In the genomic region with DNA sequence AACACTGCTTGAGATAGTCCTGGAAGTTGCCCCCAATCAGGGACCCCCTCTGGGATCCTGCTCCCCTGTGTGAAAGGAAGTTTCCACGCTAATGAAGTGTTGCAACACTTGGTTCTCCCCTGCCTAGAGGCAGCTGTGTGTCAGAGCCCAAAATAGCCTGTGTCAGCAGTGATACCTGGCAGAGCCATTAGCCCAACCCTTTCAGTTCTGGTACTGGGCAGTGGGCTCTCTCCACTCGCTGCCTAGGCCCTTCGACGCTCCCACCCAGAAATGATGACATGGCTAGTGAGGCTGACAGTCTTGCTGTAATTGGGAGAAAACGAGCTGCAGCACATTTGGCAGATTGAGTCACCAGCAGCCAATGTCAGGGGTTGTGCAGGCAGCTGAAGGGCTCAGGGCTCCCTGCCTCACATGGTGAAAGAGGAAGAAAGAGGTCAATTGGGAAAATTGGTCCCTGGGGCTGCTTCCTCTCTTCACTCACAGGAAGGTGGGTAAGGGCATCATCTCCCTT, we compare ENCODE assay signal across 9 cellular contexts. TPM values are rescaled to one million over a fixed set of nuclear protein-coding genes. Genes with fewer than 3 reads are reported as not detected.
DNase-seq lines count a peak whose midpoint lies in the region; ATAC-seq and TF ChIP-seq lines count a peak whose summit lies in the region.
"Had no signal": no experiment of that assay in that cellular context is flagged by ENCODE, and none has a peak within 500 bp of the region (broad histone marks: within the 10 kb centered on the region; RNA-seq: fewer than 3 reads in every experiment).

No MANE protein-coding gene starts in this region.

- DNase-seq in T-cell (peak in 1 of 34 experiments; percentile 20), foreskin fibroblast (peak; percentile 61 to 78), omental fat pad (ENCODE audit: low spot score) (no peak)
- DNase-seq in stimulated activated CD4-positive, alpha-beta T cell treated with anti-CD3 and anti-CD28 coated beads, Interleukin-4, amount 100 ng/mL, for 24 hours, result no peak

- H3K4me1 ChIP-seq in HUES48 (ENCODE audit: control insufficient read depth, insufficient read depth, low read length) (0 out of 2 replicates have a peak, but pooled peaks cover 6% of the 10 kb centered on the region), skeletal muscle tissue (ENCODE audit: control insufficient read depth in 3 of 3, insufficient read depth in 3 of 3, low read length in 3 of 3) (peaks cover 22 to 28% (median 26%) of the 10 kb centered on the region in 3 donors)

- H3K27me3 Mint-ChIP-seq in T-cell, result no peaks in the 10 kb centered on the region

- POLR2A ChIA-PET in T-cell (lab: Charles Lee), result interaction anchor here (0.5 to 1.4 kb wide), 5 partner anchors 10 to 35 kb away, joined by 3 to 8 read pairs (median 5); no protein-coding TSS in a partner anchor

- peak overlapping the region; percentile 91 to 100 (median 98) for H3K4me3 Mint-ChIP-seq in T-cell

- CTCF ChIA-PET in T-cell (lab: Charles Lee), result interaction anchor here in 1 of 2 donors (0.8 to 1.2 kb wide), 5 partner anchors 20 to 215 kb away, joined by 3 to 4 read pairs (median 4); a partner anchor contains a TSS

- ATAC-seq in T-cell (replicated peaks in 1 of 4) (no peak), GM21786 (IDR thresholded peaks at IDR 0.05; ENCODE audit: unreplicated experiment) (no peak), omental fat pad (ENCODE audit: low FRiP score) (no peak), HG03521 (IDR thresholded peaks at IDR 0.05; ENCODE audit: unreplicated experiment) (no peak)

- H3K4me3 ChIP-seq in HUES48 (ENCODE audit: low read depth, low read length) (no peak overlapping the region), foreskin fibroblast (ENCODE audit: low read depth in 1 of 2, low read length in 2 of 2) (no peak overlapping the region), skeletal muscle tissue (ENCODE audit: low read length in 3 of 3) (peak overlapping the region; percentile 79 to 93 (median 88))

- H3K4me1 Mint-ChIP-seq in T-cell, result peaks cover 19 to 36% (median 25%) of the 10 kb centered on the region in 3 donors

- H3K36me3 ChIP-seq in HUES48 (ENCODE audit: control insufficient read depth, insufficient read depth, low read length) (peaks cover 18% of the 10 kb centered on the region), skeletal muscle tissue (ENCODE audit: control insufficient read depth in 3 of 3, insufficient read depth in 3 of 3, low read length in 3 of 3) (peaks cover 16 to 20% (median 18%) of the 10 kb centered on the region in 3 donors)

- H3K9me3 ChIP-seq in HUES48 (ENCODE audit: control insufficient read depth, insufficient read depth, low read length), result no peaks in the 10 kb centered on the region
- H3K9me3 ChIP-seq in skeletal muscle tissue (ENCODE audit: control insufficient read depth in 3 of 3, low read length in 3 of 3), result no peaks in the 10 kb centered on the region

- peak overlapping the region; percentile 85 for H3K27ac ChIP-seq in HUES48 (ENCODE audit: low read depth, low read length)
- peak overlapping the region; percentile 97 for H3K27ac ChIP-seq in skeletal muscle tissue (ENCODE audit: low read depth, low read length)

- no peak for TF ChIP-seq CTCF in foreskin fibroblast (IDR thresholded peaks at IDR 0.05; ENCODE audit: low read depth, low read length)
- no peak for TF ChIP-seq CTCF in omental fat pad (IDR thresholded peaks at IDR 0.05)

- H3K27ac Mint-ChIP-seq in T-cell, result peak overlapping the region; percentile 23 to 93

- peaks cover 17% of the 10 kb centered on the region for H3K36me3 Mint-ChIP-seq in T-cell

- H3K9ac ChIP-seq in HUES48 (ENCODE audit: low read depth, low read length) (no peak overlapping the region), skeletal muscle tissue (ENCODE audit: low read depth in 1 of 3, low read length in 3 of 3) (peak overlapping the region; percentile 77 to 96 (median 94))

- H3K27me3 ChIP-seq in HUES48 (ENCODE audit: control insufficient read depth, insufficient read depth, low read length) (no peaks in the 10 kb centered on the region), skeletal muscle tissue (ENCODE audit: control insufficient read depth in 3 of 3, insufficient read depth in 3 of 3, low read length in 3 of 3) (no peaks in the 10 kb centered on the region)

- no peaks in the 10 kb centered on the region for H3K9me3 Mint-ChIP-seq in T-cell

RNA-seq across cellular contexts. Expression of a gene that starts 1.4 kb away (rescaled TPM):
- 100 to 1,000 TPM; 160 to 321 (median 169) TPM for total RNA-seq in T-cell
- total RNA-seq in skeletal muscle tissue, result 12.5 TPM
- 100 to 1,000 TPM in 1 of 4 donors, 10 to 100 TPM in 3; 51.9 to 101 (median 78.3) TPM for total RNA-seq in omental fat pad

RNA-seq across cellular contexts. Expression of a gene that starts 14.9 kb away (rescaled TPM):
- total RNA-seq in T-cell (10 to 100 TPM; 11.2 to 27.6 (median 23.0) TPM), skeletal muscle tissue (20.9 TPM), omental fat pad (10 to 100 TPM; 20.8 to 45.1 (median 30.3) TPM)

RNA-seq across cellular contexts. Expression of a gene that starts 19.5 kb away (rescaled TPM):
- total RNA-seq in T-cell (10 to 100 TPM; 27.7 to 53.3 (median 46.5) TPM), skeletal muscle tissue (16.2 TPM), omental fat pad (10 to 100 TPM; 36.4 to 69.7 (median 57.1) TPM)

RNA-seq across cellular contexts. Expression of a gene that starts 25.2 kb away (rescaled TPM):
- total RNA-seq in T-cell, result 100 to 1,000 TPM in 2 of 5 donors, 10 to 100 TPM in 3; 49.3 to 132 (median 58.0) TPM
- 33.9 TPM for total RNA-seq in skeletal muscle tissue
- 10 to 100 TPM; 32.2 to 43.1 (median 37.4) TPM for total RNA-seq in omental fat pad

RNA-seq across cellular contexts. Expression of a gene that starts 26.0 kb away (rescaled TPM):
- total RNA-seq in T-cell (not detected), skeletal muscle tissue (not detected), omental fat pad (not detected)
- total RNA-seq: temporal lobe had no signal

Comparison
In these comparisons a context has a peak if more than half of its experiments do, and no peak if none do; other contexts are left out.
1. H3K4me3 ChIP-seq: peak in skeletal muscle tissue (3 of 3); none in HUES48 (single experiment) and foreskin fibroblast (0 of 2).
2. DNase-seq: peak in foreskin fibroblast (2 of 2); none in omental fat pad (single experiment) and stimulated activated CD4-positive, alpha-beta T cell treated with anti-CD3 and anti-CD28 coated beads, Interleukin-4, amount 100 ng/mL, for 24 hours (single experiment).